24 cellular contexts compared by ENCODE assay signal in genomic region chr6:168371989-168372711, GRCh38. TPM values are rescaled to one million over a fixed set of nuclear protein-coding genes. Genes with fewer than 3 reads are reported as not detected.
"Had no signal": no experiment of that assay in that cellular context is flagged by ENCODE, and none has a peak within 500 bp of the region (broad histone marks: within the 10 kb centered on the region; RNA-seq: fewer than 3 reads in every experiment).

No MANE protein-coding gene starts in this region.

- DNase-seq: activated CD8-positive, alpha-beta memory T cell treated with anti-CD3 and anti-CD28 coated beads, Interleukin-2, amount 50 U/mL, for 4 hours; activated naive CD4-positive, alpha-beta T cell treated with Interleukin-2 at 50 U/mL for 16 hours; activated naive CD8-positive, alpha-beta T cell treated with anti-CD3 and anti-CD28 coated beads, Interleukin-2, amount 10 ng/mL, durations not matched to agents 7 days and 5 days; activated T-cell treated with anti-CD3 and anti-CD28 coated beads, Interleukin-2, amount 50 U/mL, for 24 hours; amniotic stem cell; dermis blood vessel endothelial cell; effector CD8-positive, alpha-beta T cell; glutamatergic neuron; hippocampal formation; mesenchymal stem cell; naive thymus-derived CD4-positive, alpha-beta T cell; stimulated activated CD4-positive, alpha-beta T cell treated with anti-CD3 and anti-CD28 coated beads, Interleukin-2, amount 100 ng/mL, for 24 hours; T1000; testis had no signal

- H3K27me3 Mint-ChIP-seq: activated T-cell treated with anti-CD3 and anti-CD28 coated beads, Interleukin-2, amount 50 U/mL, for 24 hours; activated T-helper 17 cell treated with anti-CD3 and anti-CD28 coated beads, Interleukin-2, amount 50 U/mL, for 72 hours; stimulated activated memory B cell treated with anti-CD40 and anti-IgM and Interleukin-4, amounts not matched to agents 10 μg/mL and 1 μg/mL and 100 μg/mL, for 72 hours had no signal

- H3K36me3 ChIP-seq: pancreas had no signal

- ATAC-seq: activated T-helper 17 cell treated with anti-CD3 and anti-CD28 coated beads, Interleukin-2, amount 50 U/mL, for 72 hours; esophagus mucosa; naive thymus-derived CD4-positive, alpha-beta T cell; right cardiac atrium; stimulated activated memory B cell treated with anti-CD40 and anti-IgM and Interleukin-4, amounts not matched to agents 10 μg/mL and 1 μg/mL and 100 μg/mL, for 72 hours; WTC11 had no signal

- H3K27ac ChIP-seq: pancreas, skin epidermis, testis had no signal

- H3K9me3 ChIP-seq: pancreas, testis had no signal

- H3K36me3 Mint-ChIP-seq: activated naive CD8-positive, alpha-beta T cell treated with anti-CD3 and anti-CD28 coated beads, Interleukin-2, amount 10 ng/mL, durations not matched to agents 7 days and 5 days; naive thymus-derived CD4-positive, alpha-beta T cell; stimulated activated memory B cell treated with anti-CD40 and anti-IgM and Interleukin-4, amounts not matched to agents 10 μg/mL and 1 μg/mL and 100 μg/mL, for 72 hours; type B pancreatic cell; WTC11 had no signal

- H3K4me1 Mint-ChIP-seq: activated naive CD8-positive, alpha-beta T cell treated with anti-CD3 and anti-CD28 coated beads, Interleukin-2, amount 10 ng/mL, durations not matched to agents 7 days and 5 days; activated T-helper 17 cell treated with anti-CD3 and anti-CD28 coated beads, Interleukin-2, amount 50 U/mL, for 72 hours; stimulated activated memory B cell treated with anti-CD40 and anti-IgM and Interleukin-4, amounts not matched to agents 10 μg/mL and 1 μg/mL and 100 μg/mL, for 72 hours had no signal

- H3K4me3 Mint-ChIP-seq: activated naive CD8-positive, alpha-beta T cell treated with anti-CD3 and anti-CD28 coated beads, Interleukin-2, amount 10 ng/mL, durations not matched to agents 7 days and 5 days; activated T-cell treated with anti-CD3 and anti-CD28 coated beads, Interleukin-2, amount 50 U/mL, for 24 hours; activated T-helper 17 cell treated with anti-CD3 and anti-CD28 coated beads, Interleukin-2, amount 50 U/mL, for 72 hours; naive thymus-derived CD4-positive, alpha-beta T cell; stimulated activated memory B cell treated with anti-CD40 and anti-IgM and Interleukin-4, amounts not matched to agents 10 μg/mL and 1 μg/mL and 100 μg/mL, for 72 hours; T-helper 1 cell treated with Interleukin-12 subunit alpha and Interleukin-12 subunit beta and Interleukin-4 antibody, amounts not matched to agents 30 μg/mL and 1 μg/mL, for 36 hours; type B pancreatic cell; WTC11 had no signal

- H3K27ac Mint-ChIP-seq: activated naive CD8-positive, alpha-beta T cell treated with anti-CD3 and anti-CD28 coated beads, Interleukin-2, amount 10 ng/mL, durations not matched to agents 7 days and 5 days; activated T-cell treated with anti-CD3 and anti-CD28 coated beads, Interleukin-2, amount 50 U/mL, for 24 hours; activated T-helper 17 cell treated with anti-CD3 and anti-CD28 coated beads, Interleukin-2, amount 50 U/mL, for 72 hours; naive thymus-derived CD4-positive, alpha-beta T cell; stimulated activated memory B cell treated with anti-CD40 and anti-IgM and Interleukin-4, amounts not matched to agents 10 μg/mL and 1 μg/mL and 100 μg/mL, for 72 hours; T-helper 1 cell treated with Interleukin-12 subunit alpha and Interleukin-12 subunit beta and Interleukin-4 antibody, amounts not matched to agents 30 μg/mL and 1 μg/mL, for 36 hours; type B pancreatic cell had no signal

- H3K27me3 ChIP-seq: pancreas, testis had no signal

- H3K4me3 ChIP-seq: pancreas, skin epidermis, testis had no signal

- H3K9me3 Mint-ChIP-seq: activated naive CD8-positive, alpha-beta T cell treated with anti-CD3 and anti-CD28 coated beads, Interleukin-2, amount 10 ng/mL, durations not matched to agents 7 days and 5 days; activated T-cell treated with anti-CD3 and anti-CD28 coated beads, Interleukin-2, amount 50 U/mL, for 24 hours; activated T-helper 17 cell treated with anti-CD3 and anti-CD28 coated beads, Interleukin-2, amount 50 U/mL, for 72 hours; naive thymus-derived CD4-positive, alpha-beta T cell; stimulated activated memory B cell treated with anti-CD40 and anti-IgM and Interleukin-4, amounts not matched to agents 10 μg/mL and 1 μg/mL and 100 μg/mL, for 72 hours; T-helper 1 cell treated with Interleukin-12 subunit alpha and Interleukin-12 subunit beta and Interleukin-4 antibody, amounts not matched to agents 30 μg/mL and 1 μg/mL, for 36 hours; type B pancreatic cell; WTC11 had no signal

RNA-seq across cellular contexts. Expression of gene DACT2, which starts 52.6 kb away (rescaled TPM):
- total RNA-seq: activated naive CD8-positive, alpha-beta T cell treated with anti-CD3 and anti-CD28 coated beads, Interleukin-2, amount 10 ng/mL, durations not matched to agents 7 days and 5 days; dermis blood vessel endothelial cell; pulmonary artery endothelial cell had no signal
